Comparison of ENCODE assay signal across 11 cellular contexts in genomic region chr20:45867811-45868176, GRCh38. TPM values are rescaled to one million over a fixed set of nuclear protein-coding genes. Genes with fewer than 3 reads are reported as not detected.
DNase-seq lines count a peak whose midpoint lies in the region; ATAC-seq, FAIRE-seq and TF ChIP-seq lines count a peak whose summit lies in the region.
"Had no signal": no experiment of that assay in that cellular context is flagged by ENCODE, and none has a peak within 500 bp of the region (broad histone marks: within the 10 kb centered on the region; RNA-seq: fewer than 3 reads in every experiment).

No MANE protein-coding gene starts in this region.

- peak; percentile 83 for DNase-seq in EH (ENCODE audit: low read depth)
- DNase-seq in adipocyte (ENCODE audit: low read depth): peak; percentile 34
- DNase-seq in kidney glomerular epithelial cell (lab: John Stamatoyannopoulos, UW): peak; percentile 77
- DNase-seq in activated CD4-positive, alpha-beta T cell treated with anti-CD3 and anti-CD28 coated beads, Interleukin-2, amount 50 U/mL, for 48 hours: no peak
- no peak for DNase-seq in GM12892 (ENCODE audit: insufficient read length)
- DNase-seq: C1 segment of cervical spinal cord; islet precursor cell; NCI-H1092 treated with DMSO at 0.1 percent for 48 hours; stimulated activated CD4-positive, alpha-beta T cell treated with anti-CD3 and anti-CD28 coated beads, Interleukin-4, amount 100 ng/mL, for 24 hours had no signal

- H3K36me3 ChIP-seq in adipocyte (ENCODE audit: control insufficient read depth, insufficient read depth, low read length, severe bottlenecking): no peaks in the 10 kb centered on the region

- H3K27me3 ChIP-seq in adipocyte (replicated peaks; ENCODE audit: control insufficient read depth, insufficient read depth, low read length): no peaks in the 10 kb centered on the region
- H3K27me3 ChIP-seq: neutrophil had no signal

- H3K9me3 ChIP-seq in adipocyte (ENCODE audit: control insufficient read depth, low read length): no peaks in the 10 kb centered on the region
- H3K9me3 ChIP-seq: neutrophil had no signal

- ATAC-seq in HG02588 (IDR thresholded peaks at IDR 0.05; ENCODE audit: unreplicated experiment): no peak

- TF ChIP-seq POLR2A in GM12892 (IDR thresholded peaks at IDR 0.05; ENCODE audit: low read depth, low read length): no peak

- peak overlapping the region; percentile 41 for H3K9ac ChIP-seq in adipocyte (ENCODE audit: low read length)

- peaks cover 12% of the 10 kb centered on the region for H3K4me1 ChIP-seq in adipocyte (ENCODE audit: control insufficient read depth, insufficient read depth, low read length)

- FAIRE-seq in GM12892 (lab: Jason Lieb, UNC): no peak

- no peak overlapping the region for H3K4me3 ChIP-seq in adipocyte (ENCODE audit: low read length)

RNA-seq across cellular contexts. Expression of gene ZSWIM3, which starts 10.4 kb away (rescaled TPM):
- 2.2 TPM for polyA plus RNA-seq in GM12892 (2012; ENCODE audit: missing spikeins)

RNA-seq across cellular contexts. Expression of gene ACOT8, which starts 10.6 kb away (rescaled TPM):
- 18.8 TPM for polyA plus RNA-seq in GM12892 (2012; ENCODE audit: missing spikeins)

RNA-seq across cellular contexts. Expression of gene ZSWIM1, which starts 13.2 kb away (rescaled TPM):
- 6.6 TPM for polyA plus RNA-seq in GM12892 (2012; ENCODE audit: missing spikeins)

RNA-seq across cellular contexts. Expression of gene SPATA25, which starts 19.6 kb away (rescaled TPM):
- not detected for polyA plus RNA-seq in GM12892 (2012; ENCODE audit: missing spikeins)

RNA-seq across cellular contexts. Expression of gene NEURL2, which starts 23.2 kb away (rescaled TPM):
- 0.91 TPM for polyA plus RNA-seq in GM12892 (2012; ENCODE audit: missing spikeins)

Comparison
In these comparisons a context has a peak if more than half of its experiments do, and no peak if none do; other contexts are left out.
1. DNase-seq: peak in EH (single experiment), adipocyte (single experiment) and kidney glomerular epithelial cell (single experiment); none in activated CD4-positive, alpha-beta T cell treated with anti-CD3 and anti-CD28 coated beads, Interleukin-2, amount 50 U/mL, for 48 hours (0 of 2) and GM12892 (single experiment).